In genomic region chr3:193980326-193980725, GRCh38 we compare ENCODE assay signal across 19 cellular contexts.
A peak's percentile ranks its signal among the peaks of the same experiment; 100 is the strongest.
DNase-seq lines count a peak whose midpoint lies in the region; ATAC-seq lines count a peak whose summit lies in the region.
"Had no signal": no experiment of that assay in that cellular context is flagged by ENCODE, and none has a peak within 500 bp of the region (broad histone marks: within the 10 kb centered on the region; RNA-seq: fewer than 3 reads in every experiment).

No MANE protein-coding gene starts in this region.

- no peak overlapping the region for H2AK5ac ChIP-seq in neuronal stem cell (ENCODE audit: low read depth, low read length)

- H3K4me2 ChIP-seq in neuronal stem cell (ENCODE audit: insufficient read depth, low read length, poor library complexity, severe bottlenecking) = no peak overlapping the region

- no peaks in the 10 kb centered on the region for H3K27me3 ChIP-seq in neuronal stem cell (ENCODE audit: control insufficient read depth in 3 of 3, insufficient read depth in 3 of 3, low read depth in 1 of 3, low read length in 3 of 3)
- H3K27me3 ChIP-seq: MG63 had no signal

- H4K8ac ChIP-seq in neuronal stem cell (ENCODE audit: low read depth, low read length) = no peak overlapping the region

- H2BK120ac ChIP-seq in neuronal stem cell (ENCODE audit: low read depth, low read length) = no peak overlapping the region

- peak; percentile 22 for DNase-seq in GM03348 (ENCODE audit: low spot score)
- peak; percentile 43 for DNase-seq in dermis blood vessel endothelial cell
- DNase-seq in left cardiac atrium = no peak
- no peak for DNase-seq in neuronal stem cell (ENCODE audit: low spot score)
- DNase-seq in activated T-cell treated with anti-CD3 and anti-CD28 coated beads for 4 hours = no peak
- DNase-seq in UCSD-AML1 (lab: John Stamatoyannopoulos, UW; ENCODE audit: unreplicated experiment) = no peak
- DNase-seq in Ammon's horn (ENCODE audit: low spot score) = no peak
- no peak for DNase-seq in activated CD4-positive, alpha-beta T cell treated with anti-CD3 and anti-CD28 coated beads for 1 hour
- DNase-seq: DMS79 treated with DMSO at 0.1 percent for 48 hours, H7, MG63, NCI-H1048, NCI-H1436 treated with DMSO at 0.1 percent for 48 hours, NCI-H2029 treated with DMSO at 0.1 percent for 48 hours, NCI-H2171 treated with DMSO at 0.1 percent for 48 hours, NCI-H446, NCI-H526 treated with DMSO at 0.1 percent for 48 hours, SHP77 had no signal

- H3K23ac ChIP-seq in neuronal stem cell (ENCODE audit: low read depth, low read length, poor library complexity) = no peak overlapping the region

- H3K14ac ChIP-seq in neuronal stem cell (ENCODE audit: low read length) = no peak overlapping the region

- intact Hi-C loops in left cardiac atrium (cut with DNase I) = no loop called here

- no CpG with 5 or more reads among the region's 7 CpGs for WGBS in neuronal stem cell (ENCODE audit: extremely low coverage in 2 of 2, insufficient read length in 2 of 2, insufficient replicate concordance in 1 of 2), 2 donors

- no peaks in the 10 kb centered on the region for H3K9me3 ChIP-seq in neuronal stem cell (replicated peaks in 1 of 2; ENCODE audit: control insufficient read depth in 2 of 2, insufficient read depth in 1 of 2, low read depth in 1 of 2, low read length in 2 of 2)
- H3K9me3 ChIP-seq: MG63 had no signal

- H4K91ac ChIP-seq in neuronal stem cell (ENCODE audit: low read depth, low read length, poor library complexity) = no peak overlapping the region

- no peak overlapping the region for H3K27ac ChIP-seq in neuronal stem cell (replicated peaks; ENCODE audit: low read length)

- no peaks in the 10 kb centered on the region for H3K79me1 ChIP-seq in neuronal stem cell (ENCODE audit: low read depth, low read length)

- no peak overlapping the region for H3K4ac ChIP-seq in neuronal stem cell (ENCODE audit: low read length)

- no peak overlapping the region for H2BK5ac ChIP-seq in neuronal stem cell (ENCODE audit: low read length)

- no peak overlapping the region for H3K9ac ChIP-seq in neuronal stem cell (ENCODE audit: low read depth, low read length, poor library complexity)

- ATAC-seq in left cardiac atrium = peak; percentile 48 to 55
- ATAC-seq: SK-N-SH treated with all-trans-retinoic acid at 6 μM for 48 hours had no signal

- peaks cover 4% of the 10 kb centered on the region in 2 donors for H3K4me1 ChIP-seq in neuronal stem cell (ENCODE audit: control insufficient read depth in 2 of 2, insufficient read depth in 1 of 2, low read depth in 1 of 2, low read length in 2 of 2)

- H2BK12ac ChIP-seq in neuronal stem cell (ENCODE audit: low read length) = no peak overlapping the region

- no peak overlapping the region for H3K4me3 ChIP-seq in neuronal stem cell (ENCODE audit: low read length in 2 of 2)
- H3K4me3 ChIP-seq: MG63 had no signal

- H2AFZ ChIP-seq in neuronal stem cell (ENCODE audit: low read length) = no peak overlapping the region

- no peak overlapping the region for H2BK15ac ChIP-seq in neuronal stem cell (ENCODE audit: low read length)

- H3K36me3 ChIP-seq in neuronal stem cell (replicated peaks in 1 of 2; ENCODE audit: control insufficient read depth in 2 of 2, insufficient read depth in 2 of 2, low read length in 2 of 2) = no peaks in the 10 kb centered on the region
- H3K36me3 ChIP-seq: MG63 had no signal

- peak overlapping the region; percentile 29 for H3K18ac ChIP-seq in neuronal stem cell (ENCODE audit: low read length)

Comparison
In these comparisons a context has a peak if more than half of its experiments do, and no peak if none do; other contexts are left out.
1. DNase-seq: peak in GM03348 (single experiment) and dermis blood vessel endothelial cell (single experiment); none in left cardiac atrium (single experiment), neuronal stem cell (single experiment), activated T-cell treated with anti-CD3 and anti-CD28 coated beads for 4 hours (single experiment), UCSD-AML1 (single experiment), Ammon's horn (single experiment) and activated CD4-positive, alpha-beta T cell treated with anti-CD3 and anti-CD28 coated beads for 1 hour (single experiment).